In genomic region chr6:6004147-6004995, GRCh38 we compare ENCODE assay signal across 9 cellular contexts. TPM values are rescaled to one million over a fixed set of nuclear protein-coding genes. Genes with fewer than 3 reads are reported as not detected.
DNase-seq lines count a peak whose midpoint lies in the region; ATAC-seq and TF ChIP-seq lines count a peak whose summit lies in the region.
"Had no signal": no experiment of that assay in that cellular context is flagged by ENCODE, and none has a peak within 500 bp of the region (broad histone marks: within the 10 kb centered on the region; RNA-seq: fewer than 3 reads in every experiment).

No MANE protein-coding gene starts in this region.

- no peaks in the 10 kb centered on the region for H3K9me3 Mint-ChIP-seq in activated CD8-positive, alpha-beta memory T cell treated with anti-CD3 and anti-CD28 coated beads, Interleukin-2, amount 10 ng/mL, durations not matched to agents 7 days and 5 days (ENCODE audit: low read depth)
- H3K9me3 Mint-ChIP-seq in activated CD4-positive, alpha-beta memory T cell treated with anti-CD3 and anti-CD28 coated beads, Interleukin-2, amount 10 ng/mL, durations not matched to agents 7 days and 5 days, result peaks cover 5% of the 10 kb centered on the region

- H3K27ac Mint-ChIP-seq in activated CD8-positive, alpha-beta memory T cell treated with anti-CD3 and anti-CD28 coated beads, Interleukin-2, amount 10 ng/mL, durations not matched to agents 7 days and 5 days, result peak overlapping the region; percentile 82
- peak overlapping the region; percentile 62 for H3K27ac Mint-ChIP-seq in activated CD4-positive, alpha-beta memory T cell treated with anti-CD3 and anti-CD28 coated beads, Interleukin-2, amount 10 ng/mL, durations not matched to agents 7 days and 5 days

- peak overlapping the region; percentile 69 for H3K4me3 Mint-ChIP-seq in activated CD8-positive, alpha-beta memory T cell treated with anti-CD3 and anti-CD28 coated beads, Interleukin-2, amount 10 ng/mL, durations not matched to agents 7 days and 5 days
- peak overlapping the region; percentile 73 for H3K4me3 Mint-ChIP-seq in activated CD4-positive, alpha-beta memory T cell treated with anti-CD3 and anti-CD28 coated beads, Interleukin-2, amount 10 ng/mL, durations not matched to agents 7 days and 5 days

- POLR2A ChIA-PET in activated CD4-positive, alpha-beta memory T cell treated with anti-CD3 and anti-CD28 coated beads, Interleukin-2, amount 10 ng/mL, durations not matched to agents 7 days and 5 days (lab: Charles Lee), result interaction anchor here (0.7 to 1.1 kb wide), 3 partner anchors 9 to 533 kb away, joined by 3 read pairs; no protein-coding TSS in a partner anchor
- POLR2A ChIA-PET in RWPE1 (lab: Yijun Ruan, JAX; ENCODE audit: low non-redundant PET), result no interaction called here

- H3K27me3 ChIP-seq in subcutaneous abdominal adipose tissue (ENCODE audit: control insufficient read depth in 5 of 5, insufficient read depth in 4 of 5, low read length in 5 of 5), result peaks cover 0 to 51% (median 14%) of the 10 kb centered on the region in 5 donors

- CTCF ChIA-PET in activated CD8-positive, alpha-beta memory T cell treated with anti-CD3 and anti-CD28 coated beads, Interleukin-2, amount 10 ng/mL, durations not matched to agents 7 days and 5 days (lab: Charles Lee), result interaction anchor here (1.8 kb wide), 1 partner anchor 10 kb away, joined by 5 read pairs; no protein-coding TSS in a partner anchor
- CTCF ChIA-PET in activated CD4-positive, alpha-beta memory T cell treated with anti-CD3 and anti-CD28 coated beads, Interleukin-2, amount 10 ng/mL, durations not matched to agents 7 days and 5 days (lab: Charles Lee), result interaction anchor here (1.8 kb wide), 1 partner anchor 533 kb away, joined by 5 read pairs; no protein-coding TSS in a partner anchor
- CTCF ChIA-PET in RWPE1 (lab: Yijun Ruan, JAX), result no interaction called here

- peaks cover 0 to 95% (median 80%) of the 10 kb centered on the region in 5 donors for H3K4me1 ChIP-seq in subcutaneous abdominal adipose tissue (ENCODE audit: control insufficient read depth in 5 of 5, insufficient read depth in 5 of 5, low read length in 5 of 5)

- peaks cover 24% of the 10 kb centered on the region for H3K36me3 Mint-ChIP-seq in activated CD8-positive, alpha-beta memory T cell treated with anti-CD3 and anti-CD28 coated beads, Interleukin-2, amount 10 ng/mL, durations not matched to agents 7 days and 5 days
- H3K36me3 Mint-ChIP-seq in activated CD4-positive, alpha-beta memory T cell treated with anti-CD3 and anti-CD28 coated beads, Interleukin-2, amount 10 ng/mL, durations not matched to agents 7 days and 5 days (ENCODE audit: low read depth), result peaks cover 44% of the 10 kb centered on the region

- H3K36me3 ChIP-seq in subcutaneous abdominal adipose tissue (ENCODE audit: control insufficient read depth in 5 of 5, insufficient read depth in 5 of 5, low read length in 5 of 5), result peaks cover 0 to 6% (median 0%) of the 10 kb centered on the region in 5 donors

- ATAC-seq in activated CD8-positive, alpha-beta memory T cell treated with anti-CD3 and anti-CD28 coated beads, Interleukin-2, amount 10 ng/mL, durations not matched to agents 7 days and 5 days, result no peak
- ATAC-seq: Panc1 had no signal

- DNase-seq in activated CD8-positive, alpha-beta memory T cell treated with anti-CD3 and anti-CD28 coated beads, Interleukin-2, amount 10 ng/mL, durations not matched to agents 7 days and 5 days, result no peak
- DNase-seq in activated CD8-positive, alpha-beta memory T cell treated with anti-CD3 and anti-CD28 coated beads, Interleukin-2, amount 50 U/mL, for 4 hours, result no peak
- DNase-seq in activated CD4-positive, alpha-beta memory T cell treated with anti-CD3 and anti-CD28 coated beads, Interleukin-2, amount 10 ng/mL, durations not matched to agents 7 days and 5 days, result no peak
- DNase-seq in inferior parietal cortex (ENCODE audit: extremely low spot score) (peak; percentile 45), RWPE1 (ENCODE audit: low spot score) (no peak), dedifferentiated amniotic fluid mesenchymal stem cell (ENCODE audit: extremely low spot score) (no peak)
- no peak for DNase-seq in stimulated activated naive CD4-positive, alpha-beta T cell treated with Interleukin-2 at 50 U/mL for 16 hours (lab: John Stamatoyannopoulos, UW)

- peaks cover 88% of the 10 kb centered on the region for H3K27me3 Mint-ChIP-seq in activated CD8-positive, alpha-beta memory T cell treated with anti-CD3 and anti-CD28 coated beads, Interleukin-2, amount 10 ng/mL, durations not matched to agents 7 days and 5 days
- H3K27me3 Mint-ChIP-seq in activated CD4-positive, alpha-beta memory T cell treated with anti-CD3 and anti-CD28 coated beads, Interleukin-2, amount 10 ng/mL, durations not matched to agents 7 days and 5 days, result peaks cover 87% of the 10 kb centered on the region

- H3K9ac ChIP-seq in subcutaneous abdominal adipose tissue (ENCODE audit: low read length in 5 of 5), result peak overlapping the region; percentile 47 to 74 (median 67)

- TF ChIP-seq CTCF in RWPE1 (conservative IDR thresholded peaks at IDR 0.05; ENCODE audit: low read depth), result no peak

- H3K4me1 Mint-ChIP-seq in activated CD8-positive, alpha-beta memory T cell treated with anti-CD3 and anti-CD28 coated beads, Interleukin-2, amount 10 ng/mL, durations not matched to agents 7 days and 5 days, result peaks cover 47% of the 10 kb centered on the region
- peaks cover 72% of the 10 kb centered on the region for H3K4me1 Mint-ChIP-seq in activated CD4-positive, alpha-beta memory T cell treated with anti-CD3 and anti-CD28 coated beads, Interleukin-2, amount 10 ng/mL, durations not matched to agents 7 days and 5 days

- H3K9me3 ChIP-seq in subcutaneous abdominal adipose tissue (ENCODE audit: control insufficient read depth in 5 of 5, low read length in 5 of 5), result no peaks in the 10 kb centered on the region

- peak overlapping the region; percentile 79 to 91 (median 80) for H3K4me3 ChIP-seq in subcutaneous abdominal adipose tissue (ENCODE audit: low read depth in 1 of 5, low read length in 5 of 5)

- H3K27ac ChIP-seq in subcutaneous abdominal adipose tissue (ENCODE audit: low read depth, low read length) (peak overlapping the region; percentile 65), RWPE1 (no peak overlapping the region)

RNA-seq across cellular contexts. Expression of gene NRN1, which starts 2.4 kb away (rescaled TPM):
- 1 to 10 TPM in 1 of 2 experiments, under 1 TPM in 1; 0.26 to 1.7 TPM for total RNA-seq in activated CD8-positive, alpha-beta memory T cell treated with anti-CD3 and anti-CD28 coated beads, Interleukin-2, amount 10 ng/mL, durations not matched to agents 7 days and 5 days
- 1 to 10 TPM; 3.2 to 4.1 TPM for total RNA-seq in activated CD4-positive, alpha-beta memory T cell treated with anti-CD3 and anti-CD28 coated beads, Interleukin-2, amount 10 ng/mL, durations not matched to agents 7 days and 5 days
